In genomic region chr1:115296981-115297380, GRCh38 we compare ENCODE assay signal across 1 cellular context.
TF ChIP-seq lines count a peak whose summit lies in the region.

No MANE protein-coding gene starts in this region.

TF ChIP-seq in GM12878, 131 proteins besides CTCF, POLR2A, EP300 and RAD21 (continued from another document):
- TF ChIP-seq MLLT1 (IDR thresholded peaks at IDR 0.05): no peak
- TF ChIP-seq NBN (IDR thresholded peaks at IDR 0.05): no peak
- TF ChIP-seq KAT2A (conservative IDR thresholded peaks at IDR 0.05; ENCODE audit: control insufficient read depth, low read depth, low read length): no peak
